24 cellular contexts compared by ENCODE assay signal in genomic region chr11:34348919-34349318, GRCh38. TPM values are rescaled to one million over a fixed set of nuclear protein-coding genes. Genes with fewer than 3 reads are reported as not detected.
A peak's percentile ranks its signal among the peaks of the same experiment; 100 is the strongest.
DNase-seq lines count a peak whose midpoint lies in the region; ATAC-seq and TF ChIP-seq lines count a peak whose summit lies in the region.
"Had no signal": no experiment of that assay in that cellular context is flagged by ENCODE, and none has a peak within 500 bp of the region (broad histone marks: within the 10 kb centered on the region; RNA-seq: fewer than 3 reads in every experiment).

No MANE protein-coding gene starts in this region.

- no peaks in the 10 kb centered on the region for H3K27me3 ChIP-seq in SJCRH30
- no peaks in the 10 kb centered on the region for H3K27me3 ChIP-seq in tibial artery
- no peaks in the 10 kb centered on the region for H3K27me3 ChIP-seq in MG63
- H3K27me3 ChIP-seq: foreskin keratinocyte, upper lobe of left lung had no signal

- H3K4me3 ChIP-seq in SJCRH30 (no peak overlapping the region), tibial artery (no peak overlapping the region), MG63 (no peak overlapping the region)
- H3K4me3 ChIP-seq: dorsolateral prefrontal cortex, GM23338, upper lobe of left lung had no signal

- H3K27ac ChIP-seq in SJCRH30 (no peak overlapping the region), tibial artery (peak overlapping the region; percentile 29 to 90)
- H3K27ac ChIP-seq: C4-2B, dorsolateral prefrontal cortex, foreskin keratinocyte, RWPE1, upper lobe of left lung had no signal

- TF ChIP-seq CTCF in tibial artery (IDR thresholded peaks at IDR 0.05), result no peak

- intact Hi-C loops in tibial artery (cut with DNase I; ENCODE audit: low total_unique reads), result no loop called here

- no peak for ATAC-seq in HG03095 (IDR thresholded peaks at IDR 0.05; ENCODE audit: unreplicated experiment)
- ATAC-seq: activated CD8-positive, alpha-beta T cell treated with anti-CD3 and anti-CD28 coated beads, Interleukin-2, amount 10 ng/mL, durations not matched to agents 7 days and 5 days; activated T-cell treated with anti-CD3 and anti-CD28 coated beads, Interleukin-2, amount 50 U/mL, for 4 hours; foreskin keratinocyte; GM23338 had no signal

- peak; percentile 18 for DNase-seq in NCI-H510A treated with DMSO at 0.1 percent for 48 hours (lab: John Stamatoyannopoulos, UW)
- no peak for DNase-seq in NCI-H510A (lab: John Stamatoyannopoulos, UW)
- peak; percentile 70 for DNase-seq in NCI-H1092 (lab: John Stamatoyannopoulos, UW)
- DNase-seq in SJCRH30, result peak; percentile 34 to 65
- no peak for DNase-seq in tibial artery
- DNase-seq in foreskin melanocyte, result no peak
- no peak for DNase-seq in MG63
- DNase-seq: activated CD8-positive, alpha-beta T cell treated with anti-CD3 and anti-CD28 coated beads, Interleukin-2, amount 10 ng/mL, durations not matched to agents 7 days and 5 days; activated naive CD4-positive, alpha-beta T cell treated with anti-CD3 and anti-CD28 coated beads for 36 hours; activated T-cell treated with anti-CD3 and anti-CD28 coated beads, Interleukin-2, amount 50 U/mL, for 4 hours; DMS 273 treated with DMSO at 0.1 percent for 48 hours; dorsolateral prefrontal cortex; foreskin keratinocyte; islet precursor cell; NCI-H1105; NCI-H345; occipital lobe; retina; stimulated activated CD4-positive, alpha-beta T cell treated with anti-CD3 and anti-CD28 coated beads, Interleukin-12 subunit alpha, Interleukin-12 subunit beta, amount 100 ng/mL, for 4 hours; upper lobe of left lung had no signal

- H3K36me3 ChIP-seq in SJCRH30, result no peaks in the 10 kb centered on the region
- H3K36me3 ChIP-seq in tibial artery, result no peaks in the 10 kb centered on the region
- H3K36me3 ChIP-seq in MG63, result no peaks in the 10 kb centered on the region; the same call in 1 of the 2 replicates
- H3K36me3 ChIP-seq: upper lobe of left lung had no signal

- H3K4me1 ChIP-seq in SJCRH30 (peaks cover 39% of the 10 kb centered on the region), tibial artery (peaks cover 0 to 66% (median 44%) of the 10 kb centered on the region in 4 donors)

- H3K9me3 ChIP-seq in SJCRH30 (replicated peaks) (no peaks in the 10 kb centered on the region), tibial artery (no peaks in the 10 kb centered on the region), MG63 (no peaks in the 10 kb centered on the region)
- H3K9me3 ChIP-seq: upper lobe of left lung had no signal

RNA-seq across cellular contexts. Expression of gene ABTB2, which starts 8.9 kb away (rescaled TPM):
- 0.83 and 1.1 TPM in 2 replicates for total RNA-seq in SJCRH30 (2014; rRNA removed; shearing (Covaris generic))
- total RNA-seq in MG63 (2014; rRNA removed; shearing (Covaris generic); ENCODE audit: low replicate concordance), result 1.7 and 2.6 TPM in 2 replicates

Comparison
In these comparisons a context has a peak if more than half of its experiments do, and no peak if none do; other contexts are left out.
1. DNase-seq: peak in NCI-H510A treated with DMSO at 0.1 percent for 48 hours (single experiment), NCI-H1092 (single experiment) and SJCRH30 (2 of 2); none in NCI-H510A (single experiment), tibial artery (0 of 2), foreskin melanocyte (single experiment) and MG63 (single experiment).